8 cellular contexts compared by ENCODE assay signal in genomic region chrX:72306085-72306801, GRCh38. TPM values are rescaled to one million over a fixed set of nuclear protein-coding genes. Genes with fewer than 3 reads are reported as not detected.
DNase-seq lines count a peak whose midpoint lies in the region; ATAC-seq and TF ChIP-seq lines count a peak whose summit lies in the region.

No MANE protein-coding gene starts in this region.

- peaks cover 37% of the 10 kb centered on the region for H3K4me1 Mint-ChIP-seq in activated B cell treated with CpG ODN at 0.5 μM for 24 hours

- no peaks in the 10 kb centered on the region for H3K9me3 Mint-ChIP-seq in activated B cell treated with CpG ODN at 0.5 μM for 24 hours

- intact Hi-C loops in activated B cell treated with CpG ODN at 0.5 μM for 24 hours (cut with micrococcal nuclease) (loop anchor here (5.0 kb wide), 1 partner anchor 1054 kb away; the partner anchor contains the start of gene ZMYM3), sciatic nerve (cut with DNase I) (no loop called here)

- H3K4me3 ChIP-seq in GM12875 (ENCODE audit: low read depth, low read length) = peak overlapping the region; percentile 41
- peak overlapping the region; percentile 48 for H3K4me3 ChIP-seq in iPS-15b (ENCODE audit: low read depth, low read length)
- H3K4me3 ChIP-seq in subcutaneous abdominal adipose tissue (ENCODE audit: low read depth in 1 of 5, low read length in 5 of 5) = peak overlapping the region; percentile 63 to 72 (median 69)

- DNase-seq in activated B cell treated with CpG ODN at 0.5 μM for 24 hours (peak; percentile 19), sciatic nerve (ENCODE audit: low spot score) (no peak), NCI-H446 (lab: John Stamatoyannopoulos, UW) (no peak)

- H3K9ac ChIP-seq in iPS-15b (ENCODE audit: low read depth, low read length) (no peak overlapping the region), subcutaneous abdominal adipose tissue (ENCODE audit: low read length in 5 of 5) (no peak overlapping the region)

- CTCF ChIA-PET in activated B cell treated with CpG ODN at 0.5 μM for 24 hours (lab: Charles Lee) = no interaction called here

- H3K27ac ChIP-seq in subcutaneous abdominal adipose tissue (ENCODE audit: low read depth, low read length) = no peak overlapping the region

- H3K36me3 ChIP-seq in iPS-15b (ENCODE audit: control insufficient read depth, insufficient read depth, low read length) (no peaks in the 10 kb centered on the region), subcutaneous abdominal adipose tissue (ENCODE audit: control insufficient read depth in 5 of 5, insufficient read depth in 5 of 5, low read length in 5 of 5) (no peaks in the 10 kb centered on the region)

- peaks cover 81% of the 10 kb centered on the region for H3K27me3 ChIP-seq in iPS-15b (ENCODE audit: control insufficient read depth, insufficient read depth, low read length)
- H3K27me3 ChIP-seq in subcutaneous abdominal adipose tissue (ENCODE audit: control insufficient read depth in 5 of 5, insufficient read depth in 4 of 5, low read length in 5 of 5) = peaks cover 35 to 73% (median 51%) of the 10 kb centered on the region in 5 donors

- POLR2A ChIA-PET in activated B cell treated with CpG ODN at 0.5 μM for 24 hours (lab: Charles Lee) = interaction anchor here (1.8 kb wide), 1 partner anchor 29 kb away, joined by 9 read pairs; the partner anchor contains the start of gene RPS4X

- H3K9me3 ChIP-seq in iPS-15b (ENCODE audit: control insufficient read depth, insufficient read depth, low read length) (no peaks in the 10 kb centered on the region), subcutaneous abdominal adipose tissue (ENCODE audit: control insufficient read depth in 5 of 5, low read length in 5 of 5) (no peaks in the 10 kb centered on the region)

- ATAC-seq in HG02678 (IDR thresholded peaks at IDR 0.05; ENCODE audit: unreplicated experiment) (peak; percentile 5), activated B cell treated with CpG ODN at 0.5 μM for 24 hours (ENCODE audit: low read depth) (peak; percentile 27), sciatic nerve (no peak), HG03108 (IDR thresholded peaks at IDR 0.05; ENCODE audit: unreplicated experiment) (no peak)

- no peaks in the 10 kb centered on the region for H3K36me3 Mint-ChIP-seq in activated B cell treated with CpG ODN at 0.5 μM for 24 hours (ENCODE audit: low read depth)

- H3K4me1 ChIP-seq in iPS-15b (ENCODE audit: control insufficient read depth, insufficient read depth, low read length) = peaks cover 4% of the 10 kb centered on the region
- H3K4me1 ChIP-seq in subcutaneous abdominal adipose tissue (ENCODE audit: control insufficient read depth in 5 of 5, insufficient read depth in 5 of 5, low read length in 5 of 5) = peaks cover 2 to 44% (median 42%) of the 10 kb centered on the region in 5 donors

- TF ChIP-seq CTCF in GM12875 (IDR thresholded peaks at IDR 0.05; ENCODE audit: borderline replicate concordance, insufficient read depth, low read depth, low read length) (no peak), activated B cell treated with CpG ODN at 0.5 μM for 24 hours (IDR thresholded peaks at IDR 0.05) (no peak)

- peaks cover 24% of the 10 kb centered on the region for H3K27me3 Mint-ChIP-seq in activated B cell treated with CpG ODN at 0.5 μM for 24 hours

- peak overlapping the region; percentile 78 for H3K4me3 Mint-ChIP-seq in activated B cell treated with CpG ODN at 0.5 μM for 24 hours

- no peak overlapping the region for H3K27ac Mint-ChIP-seq in activated B cell treated with CpG ODN at 0.5 μM for 24 hours

RNA-seq across cellular contexts. Expression of gene CITED1, which starts 0.5 kb away (rescaled TPM):
- not detected in 2 replicates for total RNA-seq in activated B cell treated with CpG ODN at 0.5 μM for 24 hours
- 1.9 TPM for total RNA-seq in sciatic nerve

RNA-seq across cellular contexts. Expression of gene RPS4X, which starts 29.2 kb away (rescaled TPM):
- total RNA-seq in activated B cell treated with CpG ODN at 0.5 μM for 24 hours = 1,509 and 1,643 TPM in 2 replicates
- 830 TPM for total RNA-seq in sciatic nerve

Comparison
In these comparisons a context has a peak if more than half of its experiments do, and no peak if none do; other contexts are left out.
1. ATAC-seq: peak in HG02678 (single experiment) and activated B cell treated with CpG ODN at 0.5 μM for 24 hours (single experiment); none in sciatic nerve (single experiment) and HG03108 (single experiment).
2. Peak in every context shown above with its lines, with median percentiles within 50 percentile points of each other: H3K4me3 ChIP-seq.